ENCODE assay signal across 8 cellular contexts in genomic region chr12:128810182-128811127, GRCh38. TPM values are rescaled to one million over a fixed set of nuclear protein-coding genes. Genes with fewer than 3 reads are reported as not detected.
A peak's percentile ranks its signal among the peaks of the same experiment; 100 is the strongest.
DNase-seq lines count a peak whose midpoint lies in the region; ATAC-seq, FAIRE-seq and TF ChIP-seq lines count a peak whose summit lies in the region.

No MANE protein-coding gene starts in this region.

- H3K4me2 ChIP-seq in HepG2 (ENCODE audit: low read depth, low read length), result no peak overlapping the region

- H3K9me3 ChIP-seq in HepG2 (ENCODE audit: low read length) (no peaks in the 10 kb centered on the region), upper lobe of right lung (no peaks in the 10 kb centered on the region)

- no peak overlapping the region for H3K9ac ChIP-seq in HepG2 (ENCODE audit: insufficient read depth, low read depth, low read length)

- in situ Hi-C loops in HepG2 (cut with HindIII; ENCODE audit: extremely low pct_ligation_motif_present, low pct_unique_long_range_greater_than_20kb), result no loop called here

- DNase-seq in stimulated activated CD8-positive, alpha-beta memory T cell treated with anti-CD3 and anti-CD28 coated beads, Interleukin-4, amount 100 ng/mL, for 24 hours (ENCODE audit: low read depth), result peak; percentile 52
- DNase-seq in stimulated activated CD8-positive, alpha-beta memory T cell treated with anti-CD3 and anti-CD28 coated beads, Interleukin-4, amount 100 ng/mL, for 48 hours, result no peak
- DNase-seq in activated B cell treated with CpG ODN at 0.5 μM for 24 hours (no peak), HepG2 (ENCODE audit: low spot score) (no peak), upper lobe of right lung (no peak), H4 (ENCODE audit: low spot score) (no peak), mesenteric fat pad (ENCODE audit: low spot score) (no peak)

- 0 out of 2 replicates have a peak, but pooled peaks cover 7% of the 10 kb centered on the region for H4K20me1 ChIP-seq in HepG2 (ENCODE audit: insufficient read depth, low read length)

- peaks cover 28% of the 10 kb centered on the region for H3K79me2 ChIP-seq in HepG2 (ENCODE audit: insufficient read depth, low read length)

- intact Hi-C loops in activated B cell treated with CpG ODN at 0.5 μM for 24 hours (cut with micrococcal nuclease), result loop anchor here (1.0 kb wide), 4 partner anchors 8 to 20 kb away; no protein-coding TSS in a partner anchor
- intact Hi-C loops in HepG2 (cut with micrococcal nuclease; ENCODE audit: unreplicated experiment), result no loop called here
- intact Hi-C loops in upper lobe of right lung (cut with DNase I), result no loop called here

- H3K4me3 Mint-ChIP-seq in activated B cell treated with CpG ODN at 0.5 μM for 24 hours, result peak overlapping the region; percentile 58

- no TSS peak for BruUV-seq in HepG2 (replicated peaks; lab: Mats Ljungman, UMichigan)

- TF ChIP-seq EP300 in HepG2 (IDR thresholded peaks at IDR 0.05; ENCODE audit: low read depth in 2 of 2, low read length in 2 of 2) (no peak), HepG2 (CRISPR knock-in tag; IDR thresholded peaks at IDR 0.05; ENCODE audit: borderline replicate concordance) (no peak)

- H3K27ac ChIP-seq in HepG2 (ENCODE audit: extremely low read length, insufficient read depth, low read length) (no peak overlapping the region), upper lobe of right lung (peak overlapping the region; percentile 32)

- peaks cover 77% of the 10 kb centered on the region for H3K36me3 Mint-ChIP-seq in activated B cell treated with CpG ODN at 0.5 μM for 24 hours (ENCODE audit: low read depth)

- no peak overlapping the region for H3K4me3 ChIP-seq in HepG2 (replicated peaks in 1 of 3; ENCODE audit: insufficient read depth in 1 of 3, low read depth in 2 of 3, low read length in 3 of 3)
- no peak overlapping the region for H3K4me3 ChIP-seq in upper lobe of right lung

- H3K27me3 Mint-ChIP-seq in activated B cell treated with CpG ODN at 0.5 μM for 24 hours, result no peaks in the 10 kb centered on the region

- TF ChIP-seq POLR2A in HepG2 (IDR thresholded peaks at IDR 0.05; ENCODE audit: insufficient read depth in 1 of 2, low read depth in 2 of 2, low read length in 2 of 2), result no peak

- CTCF ChIA-PET in activated B cell treated with CpG ODN at 0.5 μM for 24 hours (lab: Charles Lee), result interaction anchor here (1.2 to 2.8 kb wide), 5 partner anchors 9 to 27 kb away, joined by 3 to 24 read pairs (median 7); no protein-coding TSS in a partner anchor
- CTCF ChIA-PET in HepG2 (lab: Yijun Ruan, JAX; ENCODE audit: low intra/inter-chr PET ratio, low total read pairs), result no interaction called here

- H3K27ac Mint-ChIP-seq in activated B cell treated with CpG ODN at 0.5 μM for 24 hours, result peak overlapping the region; percentile 87

- H3K27me3 ChIP-seq in HepG2 (ENCODE audit: control insufficient read depth in 1 of 2, insufficient read depth in 2 of 2, low read length in 2 of 2) (no peaks in the 10 kb centered on the region), upper lobe of right lung (no peaks in the 10 kb centered on the region)

- WGBS in HepG2 (ENCODE audit: low lambda C conversion rate), result 95% methylated on average over 8 of the region's 14 CpGs

- peaks cover 67% of the 10 kb centered on the region for H3K4me1 Mint-ChIP-seq in activated B cell treated with CpG ODN at 0.5 μM for 24 hours

- no peaks in the 10 kb centered on the region for H3K9me3 Mint-ChIP-seq in activated B cell treated with CpG ODN at 0.5 μM for 24 hours

- TF ChIP-seq CTCF in activated B cell treated with CpG ODN at 0.5 μM for 24 hours (IDR thresholded peaks at IDR 0.05) (no peak), HepG2 (CRISPR knock-in tag; IDR thresholded peaks at IDR 0.05) (no peak), upper lobe of right lung (IDR thresholded peaks at IDR 0.05) (no peak)

- H3K36me3 ChIP-seq in HepG2 (replicated peaks in 1 of 2; ENCODE audit: control insufficient read depth in 1 of 2, insufficient read depth in 2 of 2, low read length in 2 of 2) (peaks cover 12 to 62% of the 10 kb centered on the region in 2 experiments; a peak in 4 of 5 replicates), upper lobe of right lung (peaks cover 48% of the 10 kb centered on the region)

- FAIRE-seq in HepG2 (lab: Jason Lieb, UNC), result no peak

- ATAC-seq in HG02981 (IDR thresholded peaks at IDR 0.05; ENCODE audit: unreplicated experiment) (peak; percentile 83), activated B cell treated with CpG ODN at 0.5 μM for 24 hours (ENCODE audit: low read depth) (peak; percentile 88), HepG2 (peak; percentile 41; the same call in 2 of the 3 replicates), upper lobe of right lung (peak; percentile 76)

- POLR2A ChIA-PET in activated B cell treated with CpG ODN at 0.5 μM for 24 hours (lab: Charles Lee) (interaction anchor here (1.0 to 4.2 kb wide), 7 partner anchors 11 to 30 kb away, joined by 3 to 86 read pairs (median 32); partner anchors contain the start of gene SLC15A4), HepG2 (lab: Yijun Ruan, JAX) (no interaction called here)

- no peak for TF ChIP-seq RAD21 in HepG2 (CRISPR knock-in tag; IDR thresholded peaks at IDR 0.05)

- no peak overlapping the region for H2AFZ ChIP-seq in HepG2 (ENCODE audit: low read length)

- no peaks in the 10 kb centered on the region for H3K4me1 ChIP-seq in HepG2 (ENCODE audit: insufficient read depth, low read length)
- H3K4me1 ChIP-seq in upper lobe of right lung, result peaks cover 11% of the 10 kb centered on the region

TF ChIP-seq in HepG2, 621 proteins besides CTCF, POLR2A, EP300 and RAD21 (continues in another document):
- no peak for TF ChIP-seq DR1 (CRISPR knock-in tag; IDR thresholded peaks at IDR 0.05)
- no peak for TF ChIP-seq ZNF547 (CRISPR knock-in tag; IDR thresholded peaks at IDR 0.05)
- TF ChIP-seq GFI1 (CRISPR knock-in tag; IDR thresholded peaks at IDR 0.05; ENCODE audit: borderline replicate concordance), result no peak
- no peak for TF ChIP-seq YEATS4 (CRISPR knock-in tag; IDR thresholded peaks at IDR 0.05; ENCODE audit: borderline replicate concordance)
- TF ChIP-seq KMT2B (CRISPR knock-in tag; IDR thresholded peaks at IDR 0.05), result no peak
- TF ChIP-seq ERF (CRISPR knock-in tag; IDR thresholded peaks at IDR 0.05), result no peak

RNA-seq across cellular contexts. Expression of gene SLC15A4, which starts 13.3 kb away (rescaled TPM):
- total RNA-seq in activated B cell treated with CpG ODN at 0.5 μM for 24 hours, result 48.5 and 54.0 TPM in 2 replicates
- 8.2 and 17.3 TPM in 2 replicates for total RNA-seq in HepG2 (2016; rRNA removed; fragmentation: Illumina TruSeq; extraction: Trizol)
- 21.9 and 22.2 TPM in 2 replicates for total RNA-seq in HepG2 (2016; cell fraction: cytosol; rRNA removed; fragmentation: Illumina TruSeq; extraction: Trizol; ENCODE audit: low read depth)
- 8.5 and 19.3 TPM in 2 replicates for total RNA-seq in HepG2 (2016; cell fraction: insoluble cytoplasmic fraction; rRNA removed; fragmentation: Illumina TruSeq; extraction: Trizol)
- total RNA-seq in HepG2 (2016; cell fraction: membrane; rRNA removed; fragmentation: Illumina TruSeq; extraction: Trizol), result 11.6 and 11.8 TPM in 2 replicates
- 26.9 and 28.3 TPM in 2 replicates for total RNA-seq in HepG2 (2016; cell fraction: nucleus; rRNA removed; fragmentation: Illumina TruSeq; extraction: Trizol)
- polyA plus RNA-seq in HepG2 (2011; rRNA removed), result 22.7 and 25.8 TPM in 2 replicates
- 15.4 and 23.5 TPM in 2 replicates for polyA plus RNA-seq in HepG2 (2011; cell fraction: cytosol; rRNA removed)
- polyA plus RNA-seq in HepG2 (2011; cell fraction: nucleus; rRNA removed), result 21.1 and 23.8 TPM in 2 replicates
- polyA plus RNA-seq in HepG2 (2012), result 13.2 and 17.3 TPM in 2 replicates
- polyA plus RNA-seq in HepG2 (2016; cell fraction: cytosol; fragmentation: Illumina TruSeq; extraction: Trizol; ENCODE audit: low read depth), result 2.0 and 2.3 TPM in 2 replicates
- 6.8 and 7.6 TPM in 2 replicates for polyA plus RNA-seq in HepG2 (2016; cell fraction: insoluble cytoplasmic fraction; fragmentation: Illumina TruSeq; extraction: Trizol; ENCODE audit: low read depth)
- 3.5 and 4.1 TPM in 2 replicates for polyA plus RNA-seq in HepG2 (2016; cell fraction: membrane; fragmentation: Illumina TruSeq; extraction: Trizol; ENCODE audit: low read depth)
- polyA plus RNA-seq in HepG2 (2016; cell fraction: nucleus; fragmentation: Illumina TruSeq; extraction: Trizol; ENCODE audit: insufficient read depth, low read depth), result 28.4 and 32.6 TPM in 2 replicates
- polyA minus RNA-seq in HepG2 (2011; rRNA and poly(A)+ RNA removed; ENCODE audit: low replicate concordance), result 47.4 and 97.4 TPM in 2 replicates
- 23.1 and 28.7 TPM in 2 replicates for polyA minus RNA-seq in HepG2 (2011; cell fraction: cytosol; rRNA and poly(A)+ RNA removed)
- 45.4 and 58.3 TPM in 2 replicates for polyA minus RNA-seq in HepG2 (2011; cell fraction: nucleus; rRNA and poly(A)+ RNA removed)
- total RNA-seq in upper lobe of right lung, result 31.3 TPM
- 9.9 and 14.6 TPM in 2 replicates for total RNA-seq in H4 (2014; rRNA removed; shearing (Covaris generic))
- total RNA-seq in mesenteric fat pad, result 26.5 TPM

RNA-seq across cellular contexts. Expression of gene GLT1D1, which starts 42.8 kb away (rescaled TPM):
- total RNA-seq in activated B cell treated with CpG ODN at 0.5 μM for 24 hours (not detected in 2 replicates), HepG2 (2016; rRNA removed; fragmentation: Illumina TruSeq; extraction: Trizol) (0.09 TPM in 1 of 2 replicates, not detected in the other), upper lobe of right lung (3.5 TPM), mesenteric fat pad (4.1 TPM)
- total RNA-seq in HepG2 (2016; cell fraction: cytosol; rRNA removed; fragmentation: Illumina TruSeq; extraction: Trizol; ENCODE audit: low read depth), result not detected in 2 replicates
- total RNA-seq in HepG2 (2016; cell fraction: insoluble cytoplasmic fraction; rRNA removed; fragmentation: Illumina TruSeq; extraction: Trizol), result not detected in 2 replicates
- not detected in 2 replicates for total RNA-seq in HepG2 (2016; cell fraction: membrane; rRNA removed; fragmentation: Illumina TruSeq; extraction: Trizol)
- not detected in 2 replicates for total RNA-seq in HepG2 (2016; cell fraction: nucleus; rRNA removed; fragmentation: Illumina TruSeq; extraction: Trizol)
- 0.17 and 0.24 TPM in 2 replicates for polyA plus RNA-seq in HepG2 (2011; rRNA removed)
- 0.12 and 0.24 TPM in 2 replicates for polyA plus RNA-seq in HepG2 (2011; cell fraction: cytosol; rRNA removed)
- 0.10 TPM in 1 of 2 replicates, not detected in the other for polyA plus RNA-seq in HepG2 (2011; cell fraction: nucleus; rRNA removed)
- polyA plus RNA-seq in HepG2 (2012), result 0.20 and 0.48 TPM in 2 replicates
- polyA plus RNA-seq in HepG2 (2016; cell fraction: cytosol; fragmentation: Illumina TruSeq; extraction: Trizol; ENCODE audit: low read depth), result 0.06 TPM in 1 of 2 replicates, not detected in the other
- 0.11 TPM in 1 of 2 replicates, not detected in the other for polyA plus RNA-seq in HepG2 (2016; cell fraction: insoluble cytoplasmic fraction; fragmentation: Illumina TruSeq; extraction: Trizol; ENCODE audit: low read depth)
- polyA plus RNA-seq in HepG2 (2016; cell fraction: membrane; fragmentation: Illumina TruSeq; extraction: Trizol; ENCODE audit: low read depth), result 0.06 and 0.15 TPM in 2 replicates
- polyA plus RNA-seq in HepG2 (2016; cell fraction: nucleus; fragmentation: Illumina TruSeq; extraction: Trizol; ENCODE audit: insufficient read depth, low read depth), result not detected in 2 replicates
- 0.04 and 0.07 TPM in 2 replicates for polyA minus RNA-seq in HepG2 (2011; rRNA and poly(A)+ RNA removed; ENCODE audit: low replicate concordance)
- not detected in 2 replicates for polyA minus RNA-seq in HepG2 (2011; cell fraction: cytosol; rRNA and poly(A)+ RNA removed)
- polyA minus RNA-seq in HepG2 (2011; cell fraction: nucleus; rRNA and poly(A)+ RNA removed), result 0.12 TPM in 1 of 2 replicates, not detected in the other
- total RNA-seq in H4 (2014; rRNA removed; shearing (Covaris generic)), result not detected in 2 replicates
